In the genomic region with DNA sequence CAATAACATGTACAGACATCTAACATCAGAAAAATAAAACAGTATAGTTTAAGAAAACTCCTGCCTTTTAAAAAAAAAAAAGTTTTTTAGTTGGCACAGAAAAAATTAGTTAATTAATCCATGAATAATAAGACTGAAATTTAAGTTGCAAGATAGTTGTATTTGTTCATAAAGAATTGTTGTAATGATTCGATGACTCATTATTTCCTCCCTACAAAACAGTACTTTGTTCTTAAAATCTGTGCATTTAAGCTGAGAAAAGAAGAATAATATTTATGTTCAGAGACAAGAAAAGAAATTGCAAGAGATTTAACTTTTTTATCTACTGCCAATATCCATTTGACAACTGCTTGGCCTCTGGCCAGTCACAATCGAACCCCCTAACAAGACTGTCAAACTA, we compare ENCODE assay signal across 18 cellular contexts.
DNase-seq lines count a peak whose midpoint lies in the region; FAIRE-seq and TF ChIP-seq lines count a peak whose summit lies in the region.
"Had no signal": no experiment of that assay in that cellular context is flagged by ENCODE, and none has a peak within 500 bp of the region (broad histone marks: within the 10 kb centered on the region; RNA-seq: fewer than 3 reads in every experiment).

No MANE protein-coding gene starts in this region.

- H3K36me3 ChIP-seq in ACC112 (ENCODE audit: insufficient read depth, low read length) = no peaks in the 10 kb centered on the region
- H3K36me3 ChIP-seq in bronchial epithelial cell (ENCODE audit: control insufficient read depth, insufficient read depth, low read length) = no peaks in the 10 kb centered on the region

- no peaks in the 10 kb centered on the region; the same call in 1 of the 2 replicates for H3K36me3 Mint-ChIP-seq in HFFc6 (ENCODE audit: low read depth)
- H3K36me3 Mint-ChIP-seq: CD4-positive, CD25-positive, alpha-beta regulatory T cell had no signal

- no peak for FAIRE-seq in bronchial epithelial cell (lab: Jason Lieb, UNC)

- no peak overlapping the region for H3K27ac Mint-ChIP-seq in HFFc6
- H3K27ac Mint-ChIP-seq: B cell; CD4-positive, CD25-positive, alpha-beta regulatory T cell; H9 had no signal

- H3K27ac ChIP-seq in ACC112 (ENCODE audit: low read depth, low read length) = peak overlapping the region; percentile 3; the same call in 1 of the 2 replicates

- H3K4me1 Mint-ChIP-seq in HFFc6 (ENCODE audit: low read depth) = no peaks in the 10 kb centered on the region
- H3K4me1 Mint-ChIP-seq: B cell; CD4-positive, CD25-positive, alpha-beta regulatory T cell; H9 had no signal

- peaks cover 6% of the 10 kb centered on the region for H3K4me1 ChIP-seq in ACC112 (ENCODE audit: control insufficient read depth, insufficient read depth, low read length, unreplicated experiment)

- H3K79me2 ChIP-seq in ACC112 (ENCODE audit: control insufficient read depth, insufficient read depth, low read length, unreplicated experiment) = no peaks in the 10 kb centered on the region

- H3K27me3 ChIP-seq in ACC112 (ENCODE audit: insufficient read depth, low read length) (no peaks in the 10 kb centered on the region), bronchial epithelial cell (ENCODE audit: control insufficient read depth, insufficient read depth, low read length) (no peaks in the 10 kb centered on the region)

- H3K4me3 Mint-ChIP-seq in HFFc6 = no peak overlapping the region
- H3K4me3 Mint-ChIP-seq: B cell; CD4-positive, CD25-positive, alpha-beta regulatory T cell; H9 had no signal

- DNase-seq in bronchial epithelial cell (ENCODE audit: low read depth) = peak; percentile 51
- peak; percentile 28 for DNase-seq in fibroblast of mammary gland (ENCODE audit: low read depth)
- DNase-seq in lung microvascular endothelial cell (ENCODE audit: low read depth in 2 of 2) = peak; percentile 2 to 37
- no peak for DNase-seq in HFFc6
- no peak for DNase-seq in DMS 273 treated with DMSO at 0.1 percent for 48 hours (lab: John Stamatoyannopoulos, UW)
- DNase-seq in UCSD-AML1 (lab: John Stamatoyannopoulos, UW; ENCODE audit: unreplicated experiment) = no peak
- DNase-seq in T-helper 1 cell = no peak
- DNase-seq: 8988T; CD4-positive, CD25-positive, alpha-beta regulatory T cell; GF-D8; H9; Kasumi-1; MM.1S; NCI-H1092; NCI-H2081; NCI-H2171 treated with DMSO at 0.1 percent for 48 hours had no signal

- H3K27me3 Mint-ChIP-seq in HFFc6 (ENCODE audit: insufficient read depth) = no peaks in the 10 kb centered on the region
- H3K27me3 Mint-ChIP-seq: B cell; CD4-positive, CD25-positive, alpha-beta regulatory T cell had no signal

- H2AFZ ChIP-seq in ACC112 (ENCODE audit: low read length, unreplicated experiment) = peak overlapping the region; percentile 91

- peaks cover 28% of the 10 kb centered on the region for H3K9me3 Mint-ChIP-seq in HFFc6

- H3K4me3 ChIP-seq in ACC112 (ENCODE audit: low read depth, low read length) (no peak overlapping the region), bronchial epithelial cell (ENCODE audit: low read depth, low read length) (no peak overlapping the region), fibroblast of mammary gland (ENCODE audit: control insufficient read depth, low read depth, low read length) (no peak overlapping the region)

- TF ChIP-seq CTCF in bronchial epithelial cell (IDR thresholded peaks at IDR 0.05; ENCODE audit: insufficient read depth, low read length, severe bottlenecking) = no peak
- no peak for TF ChIP-seq CTCF in fibroblast of mammary gland (conservative IDR thresholded peaks at IDR 0.05; ENCODE audit: control insufficient read depth, insufficient read depth, low read depth, low read length)
- no peak for TF ChIP-seq CTCF in HFFc6 (IDR thresholded peaks at IDR 0.05)

Comparison
In these comparisons a context has a peak if more than half of its experiments do, and no peak if none do; other contexts are left out.
1. DNase-seq: peak in bronchial epithelial cell (single experiment), fibroblast of mammary gland (single experiment) and lung microvascular endothelial cell (2 of 2); none in HFFc6 (single experiment), DMS 273 treated with DMSO at 0.1 percent for 48 hours (single experiment), UCSD-AML1 (single experiment) and T-helper 1 cell (0 of 5).